Comparison of ENCODE assay signal across 8 cellular contexts in the genomic region with DNA sequence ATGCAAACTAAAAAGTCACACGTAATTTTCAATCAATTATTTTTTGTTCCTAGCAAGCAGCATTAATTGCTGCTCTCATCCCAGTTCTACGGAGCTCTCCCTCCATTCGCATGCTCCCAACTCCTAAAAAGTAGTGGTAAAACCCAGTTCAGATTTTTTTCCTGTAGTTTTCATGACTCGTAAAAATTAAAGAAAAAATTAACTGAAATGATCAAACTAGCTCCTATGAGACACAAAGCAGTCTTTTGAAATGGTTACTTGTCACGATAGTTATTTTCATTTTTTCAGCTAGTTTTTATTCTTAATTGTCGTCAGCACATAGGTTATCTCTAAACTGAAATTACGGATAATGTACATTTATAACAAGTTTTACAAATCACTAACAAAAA. TPM values are rescaled to one million over a fixed set of nuclear protein-coding genes. Genes with fewer than 3 reads are reported as not detected.
DNase-seq lines count a peak whose midpoint lies in the region; ATAC-seq and TF ChIP-seq lines count a peak whose summit lies in the region.

No MANE protein-coding gene starts in this region.

- peak overlapping the region; percentile 100 for H3K27ac ChIP-seq in layer of hippocampus (ENCODE audit: low read depth, low read length)
- H3K27ac ChIP-seq in temporal lobe (ENCODE audit: low read depth, low read length) = peak overlapping the region; percentile 100

- POLR2A ChIA-PET in activated naive CD8-positive, alpha-beta T cell treated with anti-CD3 and anti-CD28 coated beads, Interleukin-2, amount 10 ng/mL, durations not matched to agents 7 days and 5 days (lab: Charles Lee) = interaction anchor here (0.9 to 7.2 kb wide), 9 partner anchors 9 to 111 kb away, joined by 3 to 107 read pairs (median 6); partner anchors contain the start of gene NFE2L3
- POLR2A ChIA-PET in HEK293T (lab: Yijun Ruan, JAX) = interaction anchor here (0.7 to 6.8 kb wide), 18 partner anchors 7 to 1001 kb away, joined by 3 to 46 read pairs (median 5); partner anchors contain the start of genes HOXA13, HOXA6 and HOXA7

- H3K9me3 Mint-ChIP-seq in activated CD4-positive, alpha-beta T cell treated with anti-CD3 and anti-CD28 coated beads, Interleukin-2, amount 10 ng/mL, durations not matched to agents 24 days and 14 days = no peaks in the 10 kb centered on the region
- H3K9me3 Mint-ChIP-seq in activated naive CD8-positive, alpha-beta T cell treated with anti-CD3 and anti-CD28 coated beads, Interleukin-2, amount 10 ng/mL, durations not matched to agents 7 days and 5 days = no peaks in the 10 kb centered on the region

- peaks cover 7% of the 10 kb centered on the region for H3K27me3 Mint-ChIP-seq in activated CD4-positive, alpha-beta T cell treated with anti-CD3 and anti-CD28 coated beads, Interleukin-2, amount 10 ng/mL, durations not matched to agents 24 days and 14 days
- H3K27me3 Mint-ChIP-seq in activated naive CD8-positive, alpha-beta T cell treated with anti-CD3 and anti-CD28 coated beads, Interleukin-2, amount 10 ng/mL, durations not matched to agents 7 days and 5 days = no peaks in the 10 kb centered on the region

- ATAC-seq in activated naive CD8-positive, alpha-beta T cell treated with anti-CD3 and anti-CD28 coated beads, Interleukin-2, amount 10 ng/mL, durations not matched to agents 7 days and 5 days (ENCODE audit: low read depth) = no peak

- peaks cover 79% of the 10 kb centered on the region for H3K36me3 Mint-ChIP-seq in activated CD4-positive, alpha-beta T cell treated with anti-CD3 and anti-CD28 coated beads, Interleukin-2, amount 10 ng/mL, durations not matched to agents 24 days and 14 days (ENCODE audit: low read depth)
- H3K36me3 Mint-ChIP-seq in activated naive CD8-positive, alpha-beta T cell treated with anti-CD3 and anti-CD28 coated beads, Interleukin-2, amount 10 ng/mL, durations not matched to agents 7 days and 5 days = peaks cover 64% of the 10 kb centered on the region

- H3K27ac Mint-ChIP-seq in activated CD4-positive, alpha-beta T cell treated with anti-CD3 and anti-CD28 coated beads, Interleukin-2, amount 10 ng/mL, durations not matched to agents 24 days and 14 days = peak overlapping the region; percentile 99
- peak overlapping the region; percentile 99 for H3K27ac Mint-ChIP-seq in activated naive CD8-positive, alpha-beta T cell treated with anti-CD3 and anti-CD28 coated beads, Interleukin-2, amount 10 ng/mL, durations not matched to agents 7 days and 5 days

- H3K27me3 ChIP-seq in layer of hippocampus (ENCODE audit: control insufficient read depth, insufficient read depth, low read length) = no peaks in the 10 kb centered on the region

- H3K4me1 Mint-ChIP-seq in activated CD4-positive, alpha-beta T cell treated with anti-CD3 and anti-CD28 coated beads, Interleukin-2, amount 10 ng/mL, durations not matched to agents 24 days and 14 days = peaks cover 49% of the 10 kb centered on the region
- H3K4me1 Mint-ChIP-seq in activated naive CD8-positive, alpha-beta T cell treated with anti-CD3 and anti-CD28 coated beads, Interleukin-2, amount 10 ng/mL, durations not matched to agents 7 days and 5 days = peaks cover 39% of the 10 kb centered on the region

- peak overlapping the region; percentile 100 for H3K4me3 Mint-ChIP-seq in activated CD4-positive, alpha-beta T cell treated with anti-CD3 and anti-CD28 coated beads, Interleukin-2, amount 10 ng/mL, durations not matched to agents 24 days and 14 days
- H3K4me3 Mint-ChIP-seq in activated naive CD8-positive, alpha-beta T cell treated with anti-CD3 and anti-CD28 coated beads, Interleukin-2, amount 10 ng/mL, durations not matched to agents 7 days and 5 days = peak overlapping the region; percentile 99

- DNase-seq in activated CD4-positive, alpha-beta T cell treated with anti-CD3 and anti-CD28 coated beads, Interleukin-2, amount 10 ng/mL, durations not matched to agents 24 days and 14 days = no peak
- DNase-seq in activated CD4-positive, alpha-beta T cell treated with anti-CD3 and anti-CD28 coated beads for 4 hours = no peak
- no peak for DNase-seq in activated naive CD8-positive, alpha-beta T cell treated with anti-CD3 and anti-CD28 coated beads, Interleukin-2, amount 10 ng/mL, durations not matched to agents 7 days and 5 days
- DNase-seq in occipital lobe (lab: John Stamatoyannopoulos, UW) (no peak), HEK293T (ENCODE audit: extremely low spot score) (no peak)
- DNase-seq in stimulated activated CD4-positive, alpha-beta T cell treated with anti-CD3 and anti-CD28 coated beads, Interleukin-2, amount 100 ng/mL, for 24 hours = no peak

- CTCF ChIA-PET in HEK293T (lab: Yijun Ruan, JAX) = interaction anchor here (3.4 kb wide), 1 partner anchor 108 kb away, joined by 13 read pairs; no protein-coding TSS in a partner anchor

- intact Hi-C loops in activated CD4-positive, alpha-beta T cell treated with anti-CD3 and anti-CD28 coated beads, Interleukin-2, amount 10 ng/mL, durations not matched to agents 24 days and 14 days (cut with micrococcal nuclease) = loop anchor here (1.0 to 2.0 kb wide), 4 partner anchors 8 to 166 kb away; no protein-coding TSS in a partner anchor

TF ChIP-seq in HEK293T, 16 proteins besides CTCF, POLR2A, EP300 and RAD21:
- no peak for TF ChIP-seq TARDBP (IDR thresholded peaks at IDR 0.05)
- no peak for TF ChIP-seq ZNF384 (IDR thresholded peaks at IDR 0.05)
- no peak for TF ChIP-seq NFRKB (IDR thresholded peaks at IDR 0.05)
- no peak for TF ChIP-seq ARNT (IDR thresholded peaks at IDR 0.05)
- no peak for TF ChIP-seq FOXM1 (IDR thresholded peaks at IDR 0.05; ENCODE audit: borderline replicate concordance)
- TF ChIP-seq, protein P1, sequence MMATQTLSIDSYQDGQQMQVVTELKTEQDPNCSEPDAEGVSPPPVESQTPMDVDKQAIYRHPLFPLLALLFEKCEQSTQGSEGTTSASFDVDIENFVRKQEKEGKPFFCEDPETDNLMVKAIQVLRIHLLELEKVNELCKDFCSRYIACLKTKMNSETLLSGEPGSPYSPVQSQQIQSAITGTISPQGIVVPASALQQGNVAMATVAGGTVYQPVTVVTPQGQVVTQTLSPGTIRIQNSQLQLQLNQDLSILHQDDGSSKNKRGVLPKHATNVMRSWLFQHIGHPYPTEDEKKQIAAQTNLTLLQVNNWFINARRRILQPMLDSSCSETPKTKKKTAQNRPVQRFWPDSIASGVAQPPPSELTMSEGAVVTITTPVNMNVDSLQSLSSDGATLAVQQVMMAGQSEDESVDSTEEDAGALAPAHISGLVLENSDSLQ (IDR thresholded peaks at IDR 0.05) = no peak
- no peak for TF ChIP-seq ELF4 (IDR thresholded peaks at IDR 0.05)
- no peak for TF ChIP-seq SP1 (IDR thresholded peaks at IDR 0.05)
- no peak for TF ChIP-seq CTBP1 (IDR thresholded peaks at IDR 0.05; ENCODE audit: borderline replicate concordance)
- no peak for TF ChIP-seq L3MBTL2 (conservative IDR thresholded peaks at IDR 0.05)
- TF ChIP-seq BHLHE40 (IDR thresholded peaks at IDR 0.05; ENCODE audit: borderline replicate concordance) = no peak
- no peak for TF ChIP-seq LEF1 (IDR thresholded peaks at IDR 0.05; ENCODE audit: borderline replicate concordance)
- no peak for TF ChIP-seq FOXK2 (IDR thresholded peaks at IDR 0.05)
- TF ChIP-seq HDGF (IDR thresholded peaks at IDR 0.05; ENCODE audit: borderline replicate concordance) = no peak
- no peak for TF ChIP-seq FOXA1 (IDR thresholded peaks at IDR 0.05)
- TF ChIP-seq SUZ12 (IDR thresholded peaks at IDR 0.05) = no peak

RNA-seq across cellular contexts. Expression of gene HNRNPA2B1, which starts 1.8 kb away (rescaled TPM):
- total RNA-seq in activated CD4-positive, alpha-beta T cell treated with anti-CD3 and anti-CD28 coated beads, Interleukin-2, amount 10 ng/mL, durations not matched to agents 24 days and 14 days = 862 and 873 TPM in 2 replicates
- total RNA-seq in activated naive CD8-positive, alpha-beta T cell treated with anti-CD3 and anti-CD28 coated beads, Interleukin-2, amount 10 ng/mL, durations not matched to agents 7 days and 5 days = 100 to 1,000 TPM; 653 to 667 TPM
- 273 TPM for total RNA-seq in temporal lobe
- total RNA-seq in occipital lobe = 146 TPM

RNA-seq across cellular contexts. Expression of gene CBX3, which starts 2.8 kb away (rescaled TPM):
- total RNA-seq in activated CD4-positive, alpha-beta T cell treated with anti-CD3 and anti-CD28 coated beads, Interleukin-2, amount 10 ng/mL, durations not matched to agents 24 days and 14 days = 307 and 313 TPM in 2 replicates
- total RNA-seq in activated naive CD8-positive, alpha-beta T cell treated with anti-CD3 and anti-CD28 coated beads, Interleukin-2, amount 10 ng/mL, durations not matched to agents 7 days and 5 days = 100 to 1,000 TPM; 227 to 235 TPM
- 166 TPM for total RNA-seq in temporal lobe
- 201 TPM for total RNA-seq in occipital lobe

RNA-seq across cellular contexts. Expression of gene NFE2L3, which starts 46.8 kb away (rescaled TPM):
- total RNA-seq in activated CD4-positive, alpha-beta T cell treated with anti-CD3 and anti-CD28 coated beads, Interleukin-2, amount 10 ng/mL, durations not matched to agents 24 days and 14 days = 67.8 and 68.7 TPM in 2 replicates
- total RNA-seq in activated naive CD8-positive, alpha-beta T cell treated with anti-CD3 and anti-CD28 coated beads, Interleukin-2, amount 10 ng/mL, durations not matched to agents 7 days and 5 days = 10 to 100 TPM in 1 of 2 experiments, 1 to 10 TPM in 1; 10.0 to 10.3 TPM
- total RNA-seq in temporal lobe (13.3 TPM), occipital lobe (19.2 TPM)
